In genomic region chr19:54162241-54162805, GRCh38 we compare ENCODE assay signal across 7 cellular contexts. TPM values are rescaled to one million over a fixed set of nuclear protein-coding genes. Genes with fewer than 3 reads are reported as not detected.
DNase-seq lines count a peak whose midpoint lies in the region; ATAC-seq and TF ChIP-seq lines count a peak whose summit lies in the region.

No MANE protein-coding gene starts in this region.

- H3K9me3 ChIP-seq in H9 (ENCODE audit: control insufficient read depth, low read depth, low read length) (no peaks in the 10 kb centered on the region), Panc1 (ENCODE audit: control insufficient read depth, insufficient read depth, low read depth, low read length) (no peaks in the 10 kb centered on the region), neuronal stem cell (replicated peaks in 1 of 2; ENCODE audit: control insufficient read depth in 2 of 2, insufficient read depth in 1 of 2, low read depth in 1 of 2, low read length in 2 of 2) (peaks cover 14 to 20% of the 10 kb centered on the region in 2 donors)

- H3K36me3 ChIP-seq in Panc1 (ENCODE audit: control insufficient read depth, insufficient read depth, low read length) (peaks cover 3% of the 10 kb centered on the region; the same call in 1 of the 2 replicates), neuronal stem cell (replicated peaks in 1 of 2; ENCODE audit: control insufficient read depth in 2 of 2, insufficient read depth in 2 of 2, low read length in 2 of 2) (peaks cover 6 to 15% of the 10 kb centered on the region in 2 donors)

- H3K14ac ChIP-seq in H9 (ENCODE audit: insufficient read depth, low read length) (no peak overlapping the region), neuronal stem cell (ENCODE audit: low read length) (no peak overlapping the region)

- H4K20me1 ChIP-seq in H9 (ENCODE audit: control insufficient read depth, insufficient read depth, insufficient read length) = no peaks in the 10 kb centered on the region

- ATAC-seq in Panc1 = peak; percentile 42
- peak; percentile 35 to 39 for ATAC-seq in activated T-cell treated with anti-CD3 and anti-CD28 coated beads, Interleukin-2, amount 50 U/mL, for 72 hours (replicated peaks in 1 of 2)
- peak; percentile 24 for ATAC-seq in stimulated activated naive CD8-positive, alpha-beta T cell treated with anti-CD3 and anti-CD28 coated beads, Interleukin-15, amount 100 ng/mL, for 72 hours

- H3K4me2 ChIP-seq in H9 (ENCODE audit: insufficient read depth, insufficient read length, low read length) = peak overlapping the region; percentile 53
- peak overlapping the region; percentile 18 for H3K4me2 ChIP-seq in neuronal stem cell (ENCODE audit: insufficient read depth, low read length, poor library complexity, severe bottlenecking)

- POLR2A ChIA-PET in Panc1 (lab: Charles Lee) = interaction anchor here (0.6 kb wide), 1 partner anchor 25 kb away, joined by 3 read pairs; no protein-coding TSS in a partner anchor

- H4K8ac ChIP-seq in H9 (replicated peaks; ENCODE audit: insufficient read length, low read depth, low read length) = no peak overlapping the region
- H4K8ac ChIP-seq in neuronal stem cell (ENCODE audit: low read depth, low read length) = no peak overlapping the region

- CTCF ChIA-PET in Panc1 (lab: Charles Lee) = no interaction called here

- H3K4me1 ChIP-seq in H9 (ENCODE audit: insufficient read depth, low read length) (no peaks in the 10 kb centered on the region), Panc1 (ENCODE audit: control insufficient read depth, insufficient read depth, low read length) (peaks cover 22% of the 10 kb centered on the region), neuronal stem cell (ENCODE audit: control insufficient read depth in 2 of 2, insufficient read depth in 1 of 2, low read depth in 1 of 2, low read length in 2 of 2) (peaks cover 12 to 14% of the 10 kb centered on the region in 2 donors)

- TF ChIP-seq CTCF in H9 (conservative IDR thresholded peaks at IDR 0.05) (no peak), Panc1 (IDR thresholded peaks at IDR 0.05) (no peak), fibroblast of pulmonary artery (IDR thresholded peaks at IDR 0.05; ENCODE audit: low read length, missing control alignments) (no peak)

- H3K79me1 ChIP-seq in H9 (ENCODE audit: insufficient read depth, low read depth, low read length, poor library complexity, severe bottlenecking) (no peaks in the 10 kb centered on the region), neuronal stem cell (ENCODE audit: low read depth, low read length) (no peaks in the 10 kb centered on the region)

- no peak overlapping the region for H2BK15ac ChIP-seq in H9 (ENCODE audit: low read depth, low read length)
- no peak overlapping the region for H2BK15ac ChIP-seq in neuronal stem cell (ENCODE audit: low read length)

- no peak overlapping the region for H3K4ac ChIP-seq in H9 (ENCODE audit: low read depth, low read length)
- H3K4ac ChIP-seq in neuronal stem cell (ENCODE audit: low read length) = no peak overlapping the region

- H3K27me3 Mint-ChIP-seq in H9 (ENCODE audit: low read depth) = peaks cover 41% of the 10 kb centered on the region
- peaks cover 21% of the 10 kb centered on the region for H3K27me3 Mint-ChIP-seq in activated T-cell treated with anti-CD3 and anti-CD28 coated beads, Interleukin-2, amount 50 U/mL, for 72 hours (ENCODE audit: low read depth)
- H3K27me3 Mint-ChIP-seq in stimulated activated naive CD8-positive, alpha-beta T cell treated with anti-CD3 and anti-CD28 coated beads, Interleukin-15, amount 100 ng/mL, for 72 hours = peaks cover 10% of the 10 kb centered on the region

- no peak overlapping the region for H2BK12ac ChIP-seq in H9 (ENCODE audit: insufficient read length, low read depth, low read length)
- no peak overlapping the region for H2BK12ac ChIP-seq in neuronal stem cell (ENCODE audit: low read length)

- H3K9ac ChIP-seq in H9 (ENCODE audit: extremely low read depth, insufficient read length, low read length) (no peak overlapping the region), neuronal stem cell (ENCODE audit: low read depth, low read length, poor library complexity) (no peak overlapping the region)

- no peak overlapping the region for H2AFZ ChIP-seq in H9 (ENCODE audit: low read length)
- H2AFZ ChIP-seq in neuronal stem cell (ENCODE audit: low read length) = no peak overlapping the region

- H3K79me2 ChIP-seq in H9 (ENCODE audit: insufficient read depth, low read length) = no peaks in the 10 kb centered on the region; the same call in 1 of the 2 replicates

- H2BK120ac ChIP-seq in H9 (ENCODE audit: low read depth, low read length, poor library complexity, severe bottlenecking) = no peak overlapping the region
- no peak overlapping the region for H2BK120ac ChIP-seq in neuronal stem cell (ENCODE audit: low read depth, low read length)

- peaks cover 18% of the 10 kb centered on the region for H3K23me2 ChIP-seq in H9 (ENCODE audit: insufficient read length, low read depth, low read length, poor library complexity, severe bottlenecking)

- peaks cover 6 to 9% (median 8%) of the 10 kb centered on the region in 3 experiments for H3K36me3 Mint-ChIP-seq in H9 (ENCODE audit: insufficient read depth in 1 of 3, low read depth in 3 of 3)
- H3K36me3 Mint-ChIP-seq in activated T-cell treated with anti-CD3 and anti-CD28 coated beads, Interleukin-2, amount 50 U/mL, for 72 hours (ENCODE audit: insufficient read depth in 2 of 2) = peaks cover 2 to 6% of the 10 kb centered on the region in 2 donors

- H3K9me3 Mint-ChIP-seq in H9 = peaks cover 0 to 6% of the 10 kb centered on the region in 2 experiments; a peak in 2 of 5 replicates
- H3K9me3 Mint-ChIP-seq in activated T-cell treated with anti-CD3 and anti-CD28 coated beads, Interleukin-2, amount 50 U/mL, for 72 hours = no peaks in the 10 kb centered on the region
- no peaks in the 10 kb centered on the region for H3K9me3 Mint-ChIP-seq in stimulated activated naive CD8-positive, alpha-beta T cell treated with anti-CD3 and anti-CD28 coated beads, Interleukin-15, amount 100 ng/mL, for 72 hours

- no CpG with 5 or more reads among the region's 35 CpGs for WGBS in H9 (ENCODE audit: extremely low coverage, insufficient read length, low lambda C conversion rate)
- WGBS in neuronal stem cell (ENCODE audit: extremely low coverage in 2 of 2, insufficient read length in 2 of 2, insufficient replicate concordance in 1 of 2), 2 donors = no CpG with 5 or more reads among the region's 35 CpGs

- H2AK5ac ChIP-seq in H9 (ENCODE audit: insufficient read length, low read length) (no peak overlapping the region), neuronal stem cell (ENCODE audit: low read depth, low read length) (no peak overlapping the region)

- H3K18ac ChIP-seq in H9 (ENCODE audit: insufficient read length, low read depth, low read length) = no peak overlapping the region
- no peak overlapping the region for H3K18ac ChIP-seq in neuronal stem cell (ENCODE audit: low read length)

- no peaks in the 10 kb centered on the region for H3K27me3 ChIP-seq in H9 (ENCODE audit: insufficient read depth, low read length)
- H3K27me3 ChIP-seq in Panc1 (ENCODE audit: control insufficient read depth, insufficient read depth, low read length) = no peaks in the 10 kb centered on the region
- H3K27me3 ChIP-seq in neuronal stem cell (ENCODE audit: control insufficient read depth in 3 of 3, insufficient read depth in 3 of 3, low read depth in 1 of 3, low read length in 3 of 3) = peaks cover 0 to 3% (median 0%) of the 10 kb centered on the region in 3 experiments

- H2BK5ac ChIP-seq in H9 (ENCODE audit: insufficient read length, low read length) (no peak overlapping the region), neuronal stem cell (ENCODE audit: low read length) (no peak overlapping the region)

- H3K56ac ChIP-seq in H9 (ENCODE audit: insufficient read length, low read depth, low read length) = no peak overlapping the region

- H3K23ac ChIP-seq in H9 (ENCODE audit: insufficient read length, low read depth, low read length) = no peak overlapping the region
- no peak overlapping the region for H3K23ac ChIP-seq in neuronal stem cell (ENCODE audit: low read depth, low read length, poor library complexity)

- no peak overlapping the region for H4K5ac ChIP-seq in H9 (ENCODE audit: insufficient read length, low read depth, low read length)

- in situ Hi-C loops in Panc1 (cut with HindIII; ENCODE audit: low pct_unique_long_range_greater_than_20kb, low sequenced_read_pairs) (no loop called here), ACHN (cut with HindIII; ENCODE audit: low pct_ligation_motif_present, low pct_unique_long_range_greater_than_20kb, low sequenced_read_pairs) (no loop called here)

- BruUV-seq in Panc1 (replicated peaks; lab: Mats Ljungman, UMichigan) = no TSS peak

- intact Hi-C loops in Panc1 (cut with micrococcal nuclease; ENCODE audit: unreplicated experiment) = no loop called here

- peak overlapping the region; percentile 76 to 84 for H3K4me3 ChIP-seq in Panc1 (ENCODE audit: low read depth in 2 of 2, low read length in 2 of 2)
- peak overlapping the region; percentile 52 for H3K4me3 ChIP-seq in fibroblast of pulmonary artery (replicated peaks; ENCODE audit: low read depth, low read length)
- H3K4me3 ChIP-seq in neuronal stem cell (ENCODE audit: low read length in 2 of 2) = no peak overlapping the region

- H3T11ph ChIP-seq in H9 (ENCODE audit: low read length) = no peak overlapping the region

- H2BK20ac ChIP-seq in H9 (ENCODE audit: low read depth, low read length, poor library complexity, severe bottlenecking) = no peak overlapping the region

- H3K27ac ChIP-seq in H9 (ENCODE audit: insufficient read length, low read depth, low read length) = no peak overlapping the region
- H3K27ac ChIP-seq in Panc1 (ENCODE audit: low read length) = peak overlapping the region; percentile 77
- H3K27ac ChIP-seq in neuronal stem cell (replicated peaks; ENCODE audit: low read length) = no peak overlapping the region

- H4K91ac ChIP-seq in H9 (ENCODE audit: insufficient read length, low read depth, low read length) = no peak overlapping the region
- no peak overlapping the region for H4K91ac ChIP-seq in neuronal stem cell (ENCODE audit: low read depth, low read length, poor library complexity)

- H3K4me1 Mint-ChIP-seq in H9 = peaks cover 33 to 41% of the 10 kb centered on the region in 2 experiments
- H3K4me1 Mint-ChIP-seq in activated T-cell treated with anti-CD3 and anti-CD28 coated beads, Interleukin-2, amount 50 U/mL, for 72 hours (ENCODE audit: low read depth) = peaks cover 62% of the 10 kb centered on the region
- H3K4me1 Mint-ChIP-seq in stimulated activated naive CD8-positive, alpha-beta T cell treated with anti-CD3 and anti-CD28 coated beads, Interleukin-15, amount 100 ng/mL, for 72 hours = peaks cover 65% of the 10 kb centered on the region

- H3K27ac Mint-ChIP-seq in H9 = peak overlapping the region in 2 of 3 experiments; percentile 93 to 94; a peak in 2 of 7 replicates
- no peak overlapping the region for H3K27ac Mint-ChIP-seq in activated T-cell treated with anti-CD3 and anti-CD28 coated beads, Interleukin-2, amount 50 U/mL, for 72 hours
- H3K27ac Mint-ChIP-seq in stimulated activated naive CD8-positive, alpha-beta T cell treated with anti-CD3 and anti-CD28 coated beads, Interleukin-15, amount 100 ng/mL, for 72 hours = peak overlapping the region in 1 of 2 donors; percentile 98

- DNase-seq in H9 = peak; percentile 91
- peak; percentile 61 for DNase-seq in Panc1 (ENCODE audit: low read depth, low spot score)
- peak; percentile 85 to 89 for DNase-seq in activated T-cell treated with anti-CD3 and anti-CD28 coated beads, Interleukin-2, amount 50 U/mL, for 72 hours
- DNase-seq in fibroblast of pulmonary artery (ENCODE audit: low read depth) = peak; percentile 62
- no peak for DNase-seq in neuronal stem cell (ENCODE audit: low spot score)
- peak; percentile 78 to 79 for DNase-seq in stimulated activated naive CD8-positive, alpha-beta T cell treated with anti-CD3 and anti-CD28 coated beads, Interleukin-15, amount 100 ng/mL, for 72 hours
- DNase-seq in ACHN = no peak

- H3K4me3 Mint-ChIP-seq in H9 = peak overlapping the region; percentile 72 to 93
- H3K4me3 Mint-ChIP-seq in activated T-cell treated with anti-CD3 and anti-CD28 coated beads, Interleukin-2, amount 50 U/mL, for 72 hours = peak overlapping the region; percentile 93 to 98
- peak overlapping the region; percentile 87 to 93 for H3K4me3 Mint-ChIP-seq in stimulated activated naive CD8-positive, alpha-beta T cell treated with anti-CD3 and anti-CD28 coated beads, Interleukin-15, amount 100 ng/mL, for 72 hours

RNA-seq across cellular contexts. Expression of gene LENG1, which starts 2.8 kb away (rescaled TPM):
- total RNA-seq in H9 (2021) (5.4 and 7.1 TPM in 2 replicates), Panc1 (2021; ENCODE audit: unreplicated experiment) (11.2 TPM)
- polyA plus RNA-seq in Panc1 (2012; ENCODE audit: insufficient read length) = 19.3 TPM
- 1 to 10 TPM; 2.9 to 3.7 TPM for total RNA-seq in activated T-cell treated with anti-CD3 and anti-CD28 coated beads, Interleukin-2, amount 50 U/mL, for 72 hours
- 5.6 TPM for polyA plus RNA-seq in neuronal stem cell (2013, experiment 1 of 2)
- 5.8 TPM for polyA plus RNA-seq in neuronal stem cell (2013, experiment 2 of 2)

RNA-seq across cellular contexts. Expression of gene TMC4, which starts 10.6 kb away (rescaled TPM):
- 12.2 and 12.7 TPM in 2 replicates for total RNA-seq in H9 (2021)
- total RNA-seq in Panc1 (2021; ENCODE audit: unreplicated experiment) = 5.1 TPM
- polyA plus RNA-seq in Panc1 (2012; ENCODE audit: insufficient read length) = 8.4 TPM
- total RNA-seq in activated T-cell treated with anti-CD3 and anti-CD28 coated beads, Interleukin-2, amount 50 U/mL, for 72 hours = under 1 TPM; 0.24 to 0.63 TPM
- 0.25 TPM for polyA plus RNA-seq in neuronal stem cell (2013, experiment 1 of 2)
- 0.36 TPM for polyA plus RNA-seq in neuronal stem cell (2013, experiment 2 of 2)

RNA-seq across cellular contexts. Expression of gene CNOT3, which starts 24.8 kb away (rescaled TPM):
- 91.2 and 95.0 TPM in 2 replicates for total RNA-seq in H9 (2021)
- total RNA-seq in Panc1 (2021; ENCODE audit: unreplicated experiment) = 111 TPM
- polyA plus RNA-seq in Panc1 (2012; ENCODE audit: insufficient read length) = 184 TPM
- 100 to 1,000 TPM in 1 of 2 donors, 10 to 100 TPM in 1; 84.5 to 107 TPM for total RNA-seq in activated T-cell treated with anti-CD3 and anti-CD28 coated beads, Interleukin-2, amount 50 U/mL, for 72 hours
- polyA plus RNA-seq in neuronal stem cell (2013, experiment 1 of 2) = 63.9 TPM
- polyA plus RNA-seq in neuronal stem cell (2013, experiment 2 of 2) = 63.3 TPM

RNA-seq across cellular contexts. Expression of gene MBOAT7, which starts 27.1 kb away (rescaled TPM):
- total RNA-seq in H9 (2021) (100 and 103 TPM in 2 replicates), Panc1 (2021; ENCODE audit: unreplicated experiment) (264 TPM)
- polyA plus RNA-seq in Panc1 (2012; ENCODE audit: insufficient read length) = 301 TPM
- 10 to 100 TPM; 60.3 to 71.0 TPM for total RNA-seq in activated T-cell treated with anti-CD3 and anti-CD28 coated beads, Interleukin-2, amount 50 U/mL, for 72 hours
- polyA plus RNA-seq in neuronal stem cell (2013, experiment 1 of 2) = 76.6 TPM
- polyA plus RNA-seq in neuronal stem cell (2013, experiment 2 of 2) = 77.6 TPM

RNA-seq across cellular contexts. Expression of gene TSEN34, which starts 28.8 kb away (rescaled TPM):
- total RNA-seq in H9 (2021) (28.3 and 29.0 TPM in 2 replicates), Panc1 (2021; ENCODE audit: unreplicated experiment) (194 TPM)
- polyA plus RNA-seq in Panc1 (2012; ENCODE audit: insufficient read length) = 160 TPM
- 10 to 100 TPM; 11.0 to 17.5 TPM for total RNA-seq in activated T-cell treated with anti-CD3 and anti-CD28 coated beads, Interleukin-2, amount 50 U/mL, for 72 hours
- 39.4 TPM for polyA plus RNA-seq in neuronal stem cell (2013, experiment 1 of 2)
- 39.2 TPM for polyA plus RNA-seq in neuronal stem cell (2013, experiment 2 of 2)

Comparison
In these comparisons a context has a peak if more than half of its experiments do, and no peak if none do; other contexts are left out.
1. DNase-seq: peak in H9 (single experiment), Panc1 (single experiment), activated T-cell treated with anti-CD3 and anti-CD28 coated beads, Interleukin-2, amount 50 U/mL, for 72 hours (2 of 2), fibroblast of pulmonary artery (single experiment) and stimulated activated naive CD8-positive, alpha-beta T cell treated with anti-CD3 and anti-CD28 coated beads, Interleukin-15, amount 100 ng/mL, for 72 hours (2 of 2); none in neuronal stem cell (single experiment) and ACHN (single experiment).
2. H3K4me3 ChIP-seq: peak in Panc1 (2 of 2) and fibroblast of pulmonary artery (single experiment); none in neuronal stem cell (0 of 2).
3. Peak in every context shown above with its lines, with median percentiles within 50 percentile points of each other: H3K4me3 Mint-ChIP-seq and ATAC-seq.